Comparison of ENCODE assay signal across 8 cellular contexts in genomic region chr3:63864008-63864871, GRCh38. TPM values are rescaled to one million over a fixed set of nuclear protein-coding genes. Genes with fewer than 3 reads are reported as not detected.
DNase-seq lines count a peak whose midpoint lies in the region; ATAC-seq, FAIRE-seq and TF ChIP-seq lines count a peak whose summit lies in the region.

No MANE protein-coding gene starts in this region.

- ATAC-seq in esophagus mucosa (peak; percentile 60), naive B cell (ENCODE audit: low read depth in 2 of 2) (peak; percentile 62)
- ATAC-seq in stimulated activated naive CD8-positive, alpha-beta T cell treated with anti-CD3 and anti-CD28 coated beads, Interleukin-15, Interleukin-2, amounts not matched to agents 100 U/mL and 50 U/mL, for 24 hours, result peak; percentile 69

- H3K36me3 Mint-ChIP-seq in naive B cell, result no peaks in the 10 kb centered on the region

- H3K4me3 Mint-ChIP-seq in naive B cell, result peak overlapping the region; percentile 87 to 98 (median 96)

- peak overlapping the region; percentile 92 to 97 (median 94) for H3K27ac Mint-ChIP-seq in naive B cell

- peaks cover 27 to 58% (median 44%) of the 10 kb centered on the region in 3 donors for H3K4me1 Mint-ChIP-seq in naive B cell

- H3K9me3 Mint-ChIP-seq in naive B cell, result no peaks in the 10 kb centered on the region

- H3K27me3 Mint-ChIP-seq in naive B cell, result no peaks in the 10 kb centered on the region

- DNase-seq in GM12864 (ENCODE audit: low read depth) (no peak), H54 (ENCODE audit: insufficient read length, low spot score) (peak; percentile 63), M059J (ENCODE audit: low read depth) (peak; percentile 15), activated T-cell treated with anti-CD3 and anti-CD28 coated beads for 24 hours (ENCODE audit: low read depth) (peak; percentile 40), naive B cell (peak; percentile 58), occipital lobe (lab: John Stamatoyannopoulos, UW) (no peak)
- DNase-seq in stimulated activated naive CD8-positive, alpha-beta T cell treated with anti-CD3 and anti-CD28 coated beads, Interleukin-15, Interleukin-2, amounts not matched to agents 100 U/mL and 50 U/mL, for 24 hours, result peak; percentile 68

- peak overlapping the region; percentile 93 for H3K4me3 ChIP-seq in GM12864 (ENCODE audit: low read depth, low read length)

- no peak for FAIRE-seq in H54 (lab: Jason Lieb, UNC)

- no peak for TF ChIP-seq POLR2A in H54 (IDR thresholded peaks at IDR 0.05; ENCODE audit: low read depth, low read length)

- TF ChIP-seq CTCF in GM12864 (IDR thresholded peaks at IDR 0.05; ENCODE audit: low read depth, low read length, missing control alignments), result no peak

RNA-seq across cellular contexts. Expression of gene ATXN7, which starts 0.6 kb away (rescaled TPM):
- total RNA-seq in M059J (2014; rRNA removed; shearing (Covaris generic)), result 3.2 and 5.4 TPM in 2 replicates
- total RNA-seq in esophagus mucosa (21.9 TPM), occipital lobe (10.9 TPM)
- polyA plus RNA-seq in naive B cell (ENCODE audit: low read depth in 6 of 6), result 1 to 10 TPM; 2.5 to 7.2 (median 4.9) TPM

RNA-seq across cellular contexts. Expression of gene THOC7, which starts 0.6 kb away (rescaled TPM):
- total RNA-seq in M059J (2014; rRNA removed; shearing (Covaris generic)), result 43.6 and 61.4 TPM in 2 replicates
- 70.6 TPM for total RNA-seq in esophagus mucosa
- 100 to 1,000 TPM in 1 of 6 donors, 10 to 100 TPM in 5; 62.0 to 113 (median 75.0) TPM for polyA plus RNA-seq in naive B cell (ENCODE audit: low read depth in 6 of 6)
- 34.8 TPM for total RNA-seq in occipital lobe

RNA-seq across cellular contexts. Expression of gene C3orf49, which starts 45.1 kb away (rescaled TPM):
- not detected in 2 replicates for total RNA-seq in M059J (2014; rRNA removed; shearing (Covaris generic))
- total RNA-seq in esophagus mucosa (not detected), occipital lobe (not detected)
- polyA plus RNA-seq in naive B cell (ENCODE audit: low read depth in 6 of 6), result not detected

RNA-seq across cellular contexts. Expression of gene SCAANT1, which starts 47.9 kb away (rescaled TPM):
- total RNA-seq in M059J (2014; rRNA removed; shearing (Covaris generic)), result not detected in 2 replicates
- total RNA-seq in esophagus mucosa (not detected), occipital lobe (not detected)
- not detected for polyA plus RNA-seq in naive B cell (ENCODE audit: low read depth in 6 of 6)

Comparison
In these comparisons a context has a peak if more than half of its experiments do, and no peak if none do; other contexts are left out.
1. DNase-seq: peak in H54 (single experiment), M059J (single experiment), activated T-cell treated with anti-CD3 and anti-CD28 coated beads for 24 hours (single experiment), naive B cell (single experiment) and stimulated activated naive CD8-positive, alpha-beta T cell treated with anti-CD3 and anti-CD28 coated beads, Interleukin-15, Interleukin-2, amounts not matched to agents 100 U/mL and 50 U/mL, for 24 hours (single experiment); none in GM12864 (single experiment) and occipital lobe (single experiment).
2. Peak in every context shown above with its lines, with median percentiles within 50 percentile points of each other: ATAC-seq.